In genomic region chr1:21966247-21967000, GRCh38 we compare ENCODE assay signal across 18 cellular contexts.
A peak's percentile ranks its signal among the peaks of the same experiment; 100 is the strongest.
DNase-seq lines count a peak whose midpoint lies in the region; ATAC-seq, FAIRE-seq and TF ChIP-seq lines count a peak whose summit lies in the region.
"Had no signal": no experiment of that assay in that cellular context is flagged by ENCODE, and none has a peak within 500 bp of the region (broad histone marks: within the 10 kb centered on the region; RNA-seq: fewer than 3 reads in every experiment).

No MANE protein-coding gene starts in this region.

- ATAC-seq in GM21529 (IDR thresholded peaks at IDR 0.05; ENCODE audit: unreplicated experiment) = no peak
- no peak for ATAC-seq in GM21381 (IDR thresholded peaks at IDR 0.05; ENCODE audit: unreplicated experiment)
- ATAC-seq in HG03108 (IDR thresholded peaks at IDR 0.05; ENCODE audit: unreplicated experiment) = no peak
- ATAC-seq: body of pancreas had no signal

- no peak overlapping the region for H3K4me3 ChIP-seq in AG09309 (ENCODE audit: control insufficient read depth, low read depth, low read length)
- H3K4me3 ChIP-seq: BLaER1, body of pancreas had no signal

- TF ChIP-seq CTCF in AG09309 (IDR thresholded peaks at IDR 0.05; ENCODE audit: control insufficient read depth, insufficient read depth, low read depth, low read length, missing control alignments) = no peak

- FAIRE-seq in HTR-8/SVneo (lab: Jason Lieb, UNC) = no peak
- FAIRE-seq: endometrium, G401.6 had no signal

- DNase-seq in AG09309 (ENCODE audit: low read depth) = peak; percentile 49
- peak; percentile 24 for DNase-seq in HTR-8/SVneo (ENCODE audit: insufficient read length, low spot score)
- peak; percentile 49 for DNase-seq in astrocyte of the hippocampus (ENCODE audit: low read depth, low spot score)
- DNase-seq in iris pigment epithelial cell (ENCODE audit: low read depth) = peak; percentile 65
- no peak for DNase-seq in HPDE6-E6E7 (ENCODE audit: extremely low spot score)
- DNase-seq: activated B cell treated with CpG ODN at 0.5 μM for 24 hours; activated T-cell treated with anti-CD3 and anti-CD28 coated beads, Interleukin-2, amount 50 U/mL, for 24 hours; body of pancreas; midbrain; NCI-H1694; NCI-H774; stimulated activated CD4-positive, alpha-beta T cell treated with anti-CD3 and anti-CD28 coated beads, Interleukin-4, amount 100 ng/mL, for 1 hour had no signal
